Comparison of ENCODE assay signal across 17 cellular contexts in the genomic region with DNA sequence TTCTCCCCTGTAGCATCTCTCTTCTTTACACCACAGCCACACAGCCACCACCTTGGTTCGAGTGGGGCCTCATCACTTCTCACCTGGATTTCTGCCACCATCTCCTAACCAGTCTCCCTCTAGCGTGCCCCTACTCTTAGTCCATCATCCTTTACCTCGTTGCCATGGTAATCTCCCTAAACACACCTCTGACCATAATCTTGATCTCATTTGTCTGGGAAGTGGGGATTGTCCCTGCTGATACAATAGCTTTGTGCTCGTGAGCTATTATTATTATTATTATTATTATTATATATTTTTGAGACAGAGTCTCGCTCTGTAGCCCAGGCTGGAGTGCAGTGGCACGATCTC.
DNase-seq lines count a peak whose midpoint lies in the region; TF ChIP-seq lines count a peak whose summit lies in the region.
"Had no signal": no experiment of that assay in that cellular context is flagged by ENCODE, and none has a peak within 500 bp of the region (broad histone marks: within the 10 kb centered on the region; RNA-seq: fewer than 3 reads in every experiment).

No MANE protein-coding gene starts in this region.

- H3K4me3 Mint-ChIP-seq in activated naive CD4-positive, alpha-beta T cell treated with anti-CD3 and anti-CD28 coated beads, Interleukin-2, amount 50 U/mL, for 24 hours = no peak overlapping the region
- no peak overlapping the region for H3K4me3 Mint-ChIP-seq in mesothelial cell of epicardium
- no peak overlapping the region for H3K4me3 Mint-ChIP-seq in type B pancreatic cell
- H3K4me3 Mint-ChIP-seq: CD4-positive, alpha-beta memory T cell had no signal

- H3K27ac Mint-ChIP-seq in activated naive CD4-positive, alpha-beta T cell treated with anti-CD3 and anti-CD28 coated beads, Interleukin-2, amount 50 U/mL, for 24 hours = peak overlapping the region; percentile 56
- H3K27ac Mint-ChIP-seq in mesothelial cell of epicardium (peak overlapping the region; percentile 7), type B pancreatic cell (peak overlapping the region; percentile 52)
- H3K27ac Mint-ChIP-seq: CD4-positive, alpha-beta memory T cell had no signal

- peaks cover 30% of the 10 kb centered on the region for H3K4me1 Mint-ChIP-seq in activated naive CD4-positive, alpha-beta T cell treated with anti-CD3 and anti-CD28 coated beads, Interleukin-2, amount 50 U/mL, for 24 hours
- H3K4me1 Mint-ChIP-seq in mesothelial cell of epicardium (peaks cover 68% of the 10 kb centered on the region), type B pancreatic cell (ENCODE audit: unreplicated experiment) (peaks cover 56% of the 10 kb centered on the region)

- peaks cover 4% of the 10 kb centered on the region for H3K9me3 Mint-ChIP-seq in activated naive CD4-positive, alpha-beta T cell treated with anti-CD3 and anti-CD28 coated beads, Interleukin-2, amount 50 U/mL, for 24 hours
- H3K9me3 Mint-ChIP-seq in mesothelial cell of epicardium (no peaks in the 10 kb centered on the region), type B pancreatic cell (no peaks in the 10 kb centered on the region)

- peaks cover 2% of the 10 kb centered on the region for H3K36me3 Mint-ChIP-seq in activated naive CD4-positive, alpha-beta T cell treated with anti-CD3 and anti-CD28 coated beads, Interleukin-2, amount 50 U/mL, for 24 hours
- H3K36me3 Mint-ChIP-seq in mesothelial cell of epicardium (no peaks in the 10 kb centered on the region), type B pancreatic cell (no peaks in the 10 kb centered on the region)
- H3K36me3 Mint-ChIP-seq: CD4-positive, alpha-beta memory T cell had no signal

- no peak for DNase-seq in activated naive CD4-positive, alpha-beta T cell (lab: John Stamatoyannopoulos, UW)
- peak; percentile 57 for DNase-seq in NCI-H69 (lab: John Stamatoyannopoulos, UW)
- DNase-seq in mesothelial cell of epicardium (ENCODE audit: low spot score in 2 of 2, unreplicated experiment in 2 of 2) = no peak
- DNase-seq in type B pancreatic cell (ENCODE audit: extremely low spot score, unreplicated experiment) = no peak
- DNase-seq in SHP77 treated with DMSO at 0.1 percent for 48 hours (lab: John Stamatoyannopoulos, UW) = no peak
- DNase-seq in pons (ENCODE audit: low spot score) = no peak
- no peak for DNase-seq in hippocampal formation (lab: John Stamatoyannopoulos, UW)
- DNase-seq: Caco-2; CD4-positive, alpha-beta memory T cell; DMS 273 treated with DMSO at 0.1 percent for 48 hours; MV-4-11; NCI-H1105 treated with DMSO at 0.1 percent for 48 hours; NCI-H1694 treated with DMSO at 0.1 percent for 48 hours; NCI-H226; NCI-H510A treated with DMSO at 0.1 percent for 48 hours; NCI-H774 had no signal

- peaks cover 60% of the 10 kb centered on the region for H3K27me3 Mint-ChIP-seq in activated naive CD4-positive, alpha-beta T cell treated with anti-CD3 and anti-CD28 coated beads, Interleukin-2, amount 50 U/mL, for 24 hours
- H3K27me3 Mint-ChIP-seq in mesothelial cell of epicardium (ENCODE audit: low read depth) (no peaks in the 10 kb centered on the region), type B pancreatic cell (no peaks in the 10 kb centered on the region)

- TF ChIP-seq CTCF in mesothelial cell of epicardium (IDR thresholded peaks at IDR 0.05; ENCODE audit: unreplicated experiment) (no peak), type B pancreatic cell (conservative IDR thresholded peaks at IDR 0.05) (no peak)
